In the genomic region with DNA sequence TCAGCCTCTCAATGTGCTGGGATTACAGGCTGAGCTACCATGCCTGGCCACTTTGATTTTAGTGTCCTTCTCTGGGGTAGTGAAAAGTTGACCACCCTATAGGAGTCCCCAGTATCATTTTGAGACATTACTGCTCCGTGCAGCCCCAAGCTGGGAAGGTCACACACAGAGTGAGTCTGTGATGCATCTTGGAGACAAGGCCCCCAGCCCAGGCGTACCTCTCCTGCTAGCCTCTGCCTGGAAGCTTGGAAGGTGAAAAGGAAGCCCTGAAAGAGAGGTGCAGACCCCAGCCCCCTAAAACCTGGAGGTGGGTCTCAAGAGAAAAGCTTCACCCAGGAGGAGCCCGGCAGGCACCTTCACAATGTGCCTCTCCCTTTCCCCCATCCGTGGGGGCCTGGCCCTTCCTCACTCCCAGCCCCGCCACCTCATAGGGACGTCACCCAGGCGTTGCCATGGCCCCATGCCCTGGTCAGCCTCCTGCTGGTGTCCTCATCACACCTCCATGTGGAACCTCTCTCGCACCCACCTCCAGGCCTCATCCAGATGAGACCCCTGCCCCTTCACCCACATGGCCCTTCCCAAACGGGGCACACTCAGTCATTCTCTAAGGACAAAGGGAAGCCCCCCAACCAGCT, we compare ENCODE assay signal across 24 cellular contexts. TPM values are rescaled to one million over a fixed set of nuclear protein-coding genes. Genes with fewer than 3 reads are reported as not detected.
DNase-seq lines count a peak whose midpoint lies in the region; ATAC-seq, FAIRE-seq and TF ChIP-seq lines count a peak whose summit lies in the region.
"Had no signal": no experiment of that assay in that cellular context is flagged by ENCODE, and none has a peak within 500 bp of the region (broad histone marks: within the 10 kb centered on the region; RNA-seq: fewer than 3 reads in every experiment).

No MANE protein-coding gene starts in this region.

- WGBS in heart right ventricle, 2 donors: 75 to 76% methylated on average over 9 of the region's 9 CpGs

- TF ChIP-seq CTCF in heart right ventricle (IDR thresholded peaks at IDR 0.05) (no peak), left ventricle myocardium inferior (IDR thresholded peaks at IDR 0.05; ENCODE audit: borderline replicate concordance) (no peak)

- no peak overlapping the region for H3K4me3 ChIP-seq in heart right ventricle
- H3K4me3 ChIP-seq in left ventricle myocardium inferior: no peak overlapping the region
- H3K4me3 ChIP-seq: esophagus squamous epithelium, psoas muscle, uterus had no signal

- ATAC-seq in heart right ventricle (no peak), sciatic nerve (no peak), SK-N-SH treated with all-trans-retinoic acid at 6 μM for 48 hours (no peak)
- ATAC-seq: activated CD4-positive, alpha-beta T cell treated with anti-CD3 and anti-CD28 coated beads for 36 hours; activated T-cell treated with anti-CD3 and anti-CD28 coated beads, Interleukin-2, amount 50 U/mL, for 72 hours; foreskin keratinocyte; Panc1; psoas muscle; stimulated activated memory B cell treated with anti-CD40 and anti-IgM and Interleukin-4, amounts not matched to agents 10 μg/mL and 1 μg/mL and 100 μg/mL, for 72 hours had no signal

- FAIRE-seq in urothelium cell line (lab: Jason Lieb, UNC): no peak
- FAIRE-seq: GM19239, kidney had no signal

- H3K4me1 ChIP-seq in heart right ventricle (peaks cover 8 to 13% (median 10%) of the 10 kb centered on the region in 9 donors), left ventricle myocardium inferior (peaks cover 11% of the 10 kb centered on the region)
- H3K4me1 ChIP-seq: foreskin keratinocyte had no signal

- peak; percentile 63 for DNase-seq in cardiac septum (ENCODE audit: low spot score)
- no peak for DNase-seq in heart right ventricle
- DNase-seq in left ventricle myocardium inferior: peak; percentile 13
- DNase-seq in sciatic nerve (ENCODE audit: low spot score): peak; percentile 46
- no peak for DNase-seq in urothelium cell line (ENCODE audit: low spot score)
- DNase-seq in LoVo (ENCODE audit: low spot score): no peak
- DNase-seq: activated T-cell treated with anti-CD3 and anti-CD28 coated beads, Interleukin-2, amount 50 U/mL, for 72 hours; brain microvascular endothelial cell; EL; esophagus squamous epithelium; foreskin keratinocyte; GOT3; NCI-H146; NCI-H2107; NCI-H345; SW 1271 had no signal

- intact Hi-C loops in cardiac septum (cut with DNase I): no loop called here
- intact Hi-C loops in heart right ventricle (cut with DNase I): no loop called here
- intact Hi-C loops in left ventricle myocardium inferior (cut with micrococcal nuclease): no loop called here
- intact Hi-C loops in sciatic nerve (cut with DNase I): no loop called here

- H3K27ac ChIP-seq in heart right ventricle (no peak overlapping the region), left ventricle myocardium inferior (replicated peaks) (no peak overlapping the region)
- H3K27ac ChIP-seq: brain microvascular endothelial cell, esophagus squamous epithelium, foreskin keratinocyte, psoas muscle, uterus had no signal

- H3K36me3 ChIP-seq in heart right ventricle (no peaks in the 10 kb centered on the region), left ventricle myocardium inferior (no peaks in the 10 kb centered on the region)
- H3K36me3 ChIP-seq: brain microvascular endothelial cell, esophagus squamous epithelium, uterus had no signal

- no peaks in the 10 kb centered on the region for H3K9me3 ChIP-seq in heart right ventricle
- H3K9me3 ChIP-seq in left ventricle myocardium inferior (replicated peaks): no peaks in the 10 kb centered on the region
- H3K9me3 ChIP-seq: esophagus squamous epithelium, psoas muscle, uterus had no signal

- H3K27me3 ChIP-seq in heart right ventricle: peaks cover 0 to 15% (median 7%) of the 10 kb centered on the region in 7 donors
- H3K27me3 ChIP-seq in left ventricle myocardium inferior (ENCODE audit: low read depth): peaks cover 22% of the 10 kb centered on the region
- H3K27me3 ChIP-seq: brain microvascular endothelial cell, uterus had no signal

TF ChIP-seq in SK-N-SH treated with all-trans-retinoic acid at 6 μM for 48 hours, 23 proteins besides CTCF, POLR2A, EP300 and RAD21:
- no peak for TF ChIP-seq ISL1 (CRISPR knock-in tag; IDR thresholded peaks at IDR 0.05)
- TF ChIP-seq CSDC2 (CRISPR knock-in tag; IDR thresholded peaks at IDR 0.05): no peak
- no peak for TF ChIP-seq CREB5 (CRISPR knock-in tag; IDR thresholded peaks at IDR 0.05; ENCODE audit: low read depth)
- no peak for TF ChIP-seq TOX (CRISPR knock-in tag; IDR thresholded peaks at IDR 0.05; ENCODE audit: borderline replicate concordance)
- no peak for TF ChIP-seq ZFP30 (CRISPR knock-in tag; IDR thresholded peaks at IDR 0.05)
- TF ChIP-seq TCF4 (CRISPR knock-in tag; IDR thresholded peaks at IDR 0.05; ENCODE audit: borderline replicate concordance): no peak
- TF ChIP-seq SNAI2 (CRISPR knock-in tag; IDR thresholded peaks at IDR 0.05): no peak
- TF ChIP-seq ZNF70 (CRISPR knock-in tag; IDR thresholded peaks at IDR 0.05): no peak
- TF ChIP-seq ZNF8 (CRISPR knock-in tag; IDR thresholded peaks at IDR 0.05): no peak
- TF ChIP-seq ZFP3 (CRISPR knock-in tag; IDR thresholded peaks at IDR 0.05): no peak
- TF ChIP-seq ARNTL (CRISPR knock-in tag; IDR thresholded peaks at IDR 0.05; ENCODE audit: borderline replicate concordance, low read depth): no peak
- TF ChIP-seq, protein P1, sequence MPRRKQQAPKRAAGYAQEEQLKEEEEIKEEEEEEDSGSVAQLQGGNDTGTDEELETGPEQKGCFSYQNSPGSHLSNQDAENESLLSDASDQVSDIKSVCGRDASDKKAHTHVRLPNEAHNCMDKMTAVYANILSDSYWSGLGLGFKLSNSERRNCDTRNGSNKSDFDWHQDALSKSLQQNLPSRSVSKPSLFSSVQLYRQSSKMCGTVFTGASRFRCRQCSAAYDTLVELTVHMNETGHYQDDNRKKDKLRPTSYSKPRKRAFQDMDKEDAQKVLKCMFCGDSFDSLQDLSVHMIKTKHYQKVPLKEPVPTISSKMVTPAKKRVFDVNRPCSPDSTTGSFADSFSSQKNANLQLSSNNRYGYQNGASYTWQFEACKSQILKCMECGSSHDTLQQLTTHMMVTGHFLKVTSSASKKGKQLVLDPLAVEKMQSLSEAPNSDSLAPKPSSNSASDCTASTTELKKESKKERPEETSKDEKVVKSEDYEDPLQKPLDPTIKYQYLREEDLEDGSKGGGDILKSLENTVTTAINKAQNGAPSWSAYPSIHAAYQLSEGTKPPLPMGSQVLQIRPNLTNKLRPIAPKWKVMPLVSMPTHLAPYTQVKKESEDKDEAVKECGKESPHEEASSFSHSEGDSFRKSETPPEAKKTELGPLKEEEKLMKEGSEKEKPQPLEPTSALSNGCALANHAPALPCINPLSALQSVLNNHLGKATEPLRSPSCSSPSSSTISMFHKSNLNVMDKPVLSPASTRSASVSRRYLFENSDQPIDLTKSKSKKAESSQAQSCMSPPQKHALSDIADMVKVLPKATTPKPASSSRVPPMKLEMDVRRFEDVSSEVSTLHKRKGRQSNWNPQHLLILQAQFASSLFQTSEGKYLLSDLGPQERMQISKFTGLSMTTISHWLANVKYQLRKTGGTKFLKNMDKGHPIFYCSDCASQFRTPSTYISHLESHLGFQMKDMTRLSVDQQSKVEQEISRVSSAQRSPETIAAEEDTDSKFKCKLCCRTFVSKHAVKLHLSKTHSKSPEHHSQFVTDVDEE (CRISPR knock-in tag; IDR thresholded peaks at IDR 0.05): no peak
- no peak for TF ChIP-seq ZC3H10 (CRISPR knock-in tag; IDR thresholded peaks at IDR 0.05)

RNA-seq across cellular contexts. Expression of gene ARF1, which starts 5.6 kb away (rescaled TPM):
- total RNA-seq in cardiac septum: 332 TPM
- 100 to 1,000 TPM; 262 to 372 (median 338) TPM for total RNA-seq in heart right ventricle
- 100 to 1,000 TPM; 204 to 498 TPM for polyA plus RNA-seq in heart right ventricle
- total RNA-seq in left ventricle myocardium inferior: 294 TPM
- total RNA-seq in sciatic nerve: 251 TPM

RNA-seq across cellular contexts. Expression of gene C1orf35, which starts 26.2 kb away (rescaled TPM):
- total RNA-seq in cardiac septum (8.9 TPM), heart right ventricle (10 to 100 TPM in 1 of 10 donors, 1 to 10 TPM in 9; 5.6 to 10.6 (median 6.3) TPM), left ventricle myocardium inferior (7.1 TPM), sciatic nerve (15.8 TPM)
- polyA plus RNA-seq in heart right ventricle: 10 to 100 TPM; 11.3 to 15.7 TPM

RNA-seq across cellular contexts. Expression of gene MRPL55, which starts 32.2 kb away (rescaled TPM):
- total RNA-seq in cardiac septum: 39.7 TPM
- 10 to 100 TPM; 38.0 to 65.2 (median 46.3) TPM for total RNA-seq in heart right ventricle
- polyA plus RNA-seq in heart right ventricle: 100 to 1,000 TPM; 113 to 174 TPM
- 51.0 TPM for total RNA-seq in left ventricle myocardium inferior
- total RNA-seq in sciatic nerve: 34.2 TPM

Comparison
In these comparisons a context has a peak if more than half of its experiments do, and no peak if none do; other contexts are left out.
1. DNase-seq: peak in cardiac septum (single experiment), left ventricle myocardium inferior (single experiment) and sciatic nerve (single experiment); none in heart right ventricle (0 of 2), urothelium cell line (single experiment) and LoVo (single experiment).